12 cellular contexts compared by ENCODE assay signal in the genomic region with DNA sequence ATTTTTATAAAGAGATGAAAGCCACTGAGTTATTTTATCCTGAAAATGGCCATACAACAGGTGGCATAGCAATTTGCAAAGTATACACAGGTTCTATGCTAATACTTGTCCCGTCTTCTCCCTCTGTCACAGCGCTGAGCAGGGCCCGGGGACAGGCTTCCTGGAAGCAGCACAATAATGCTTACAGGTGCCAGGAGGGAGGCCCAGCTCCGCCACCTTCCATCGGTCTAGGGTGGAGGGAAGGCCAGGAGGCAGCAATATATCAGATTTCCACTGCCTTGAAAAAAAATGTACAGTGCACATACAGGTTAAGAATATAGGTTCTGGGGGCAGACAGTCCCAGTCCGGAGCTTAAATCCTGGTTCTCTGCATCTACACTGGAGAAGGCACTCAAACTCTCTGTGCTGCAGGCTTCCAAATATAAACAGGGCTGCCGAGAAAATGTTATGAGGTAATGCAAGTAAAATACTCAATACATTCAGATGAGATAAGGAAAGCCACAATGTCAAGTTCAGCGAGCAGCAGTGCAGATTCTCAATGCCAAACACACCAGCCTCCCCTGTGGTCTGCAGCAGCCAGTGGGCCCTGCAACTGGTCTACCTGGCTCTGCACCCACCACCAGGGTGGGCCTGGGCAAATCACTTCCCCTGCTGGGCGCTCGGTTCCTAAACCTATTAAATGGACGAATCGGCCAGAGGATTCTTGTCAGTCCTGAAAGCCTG.
DNase-seq lines count a peak whose midpoint lies in the region; ATAC-seq, FAIRE-seq and TF ChIP-seq lines count a peak whose summit lies in the region.
"Had no signal": no experiment of that assay in that cellular context is flagged by ENCODE, and none has a peak within 500 bp of the region (broad histone marks: within the 10 kb centered on the region; RNA-seq: fewer than 3 reads in every experiment).

No MANE protein-coding gene starts in this region.

- H3K27ac ChIP-seq in HEK293 (ENCODE audit: extremely low read depth, low read depth, low read length) (peak overlapping the region; percentile 38; the same call in 1 of the 2 replicates), pancreas (peak overlapping the region in 3 of 4 donors; percentile 36 to 64 (median 64))

- no peak for FAIRE-seq in pancreas (lab: Jason Lieb, UNC)
- FAIRE-seq: keratinocyte had no signal

- peaks cover 22% of the 10 kb centered on the region for H3K4me1 ChIP-seq in HEK293 (ENCODE audit: control insufficient read depth, insufficient read depth, low read length)
- peaks cover 0 to 3% (median 0%) of the 10 kb centered on the region in 3 donors for H3K4me1 ChIP-seq in pancreas

- peaks cover 87% of the 10 kb centered on the region for H3K4me1 Mint-ChIP-seq in nephron progenitor cell

- H3K27me3 Mint-ChIP-seq in nephron progenitor cell (ENCODE audit: low read depth, poor library complexity): peaks cover 3% of the 10 kb centered on the region

- no peaks in the 10 kb centered on the region for H3K9me3 Mint-ChIP-seq in nephron progenitor cell
- H3K9me3 Mint-ChIP-seq: activated T-cell treated with anti-CD3 and anti-CD28 coated beads, Interleukin-2, amount 50 U/mL, for 4 hours; IgD-negative memory B cell had no signal

- POLR2A ChIA-PET in HEK293 (lab: Yijun Ruan, JAX): no interaction called here

- intact Hi-C loops in Right ventricle myocardium superior (cut with DNase I): no loop called here
- intact Hi-C loops in pancreas (cut with DNase I): no loop called here

- DNase-seq in NCI-H526 (lab: John Stamatoyannopoulos, UW): peak; percentile 6 to 60
- peak; percentile 48 for DNase-seq in Right ventricle myocardium superior
- peak in 2 of 6 donors; percentile 22 to 49 for DNase-seq in pancreas
- DNase-seq in nephron progenitor cell: no peak
- DNase-seq in GM20000 (ENCODE audit: low spot score): no peak
- DNase-seq in NCI-H2227 (lab: John Stamatoyannopoulos, UW; ENCODE audit: unreplicated experiment): no peak
- DNase-seq: activated T-cell treated with anti-CD3 and anti-CD28 coated beads, Interleukin-2, amount 50 U/mL, for 4 hours; NCI-H226 had no signal

- ATAC-seq in Right ventricle myocardium superior (ENCODE audit: poor library complexity) (peak; percentile 47), pancreas (peak; percentile 36 to 69 (median 60)), GM19467 (IDR thresholded peaks at IDR 0.05; ENCODE audit: unreplicated experiment) (no peak)
- ATAC-seq: activated T-cell treated with anti-CD3 and anti-CD28 coated beads, Interleukin-2, amount 50 U/mL, for 4 hours had no signal

- H3K36me3 ChIP-seq in HEK293 (ENCODE audit: control insufficient read depth in 2 of 2, insufficient read depth in 1 of 2, low read length in 2 of 2) (no peaks in the 10 kb centered on the region), pancreas (no peaks in the 10 kb centered on the region)

- TF ChIP-seq CTCF in HEK293 (tag by site-specific recombination; IDR thresholded peaks at IDR 0.05) (no peak), pancreas (IDR thresholded peaks at IDR 0.05) (no peak), nephron progenitor cell (IDR thresholded peaks at IDR 0.05) (no peak), GM20000 (IDR thresholded peaks at IDR 0.05; ENCODE audit: extremely low read depth, missing control alignments) (no peak)

- CTCF ChIA-PET in HEK293 (lab: Yijun Ruan, JAX): interaction anchor here (0.7 kb wide), 1 partner anchor 320 kb away, joined by 4 read pairs; no protein-coding TSS in a partner anchor

- H3K9me3 ChIP-seq in HEK293 (ENCODE audit: control insufficient read depth, insufficient read depth, low read depth, low read length): no peaks in the 10 kb centered on the region
- no peaks in the 10 kb centered on the region for H3K9me3 ChIP-seq in pancreas

- H3K36me3 Mint-ChIP-seq in nephron progenitor cell (ENCODE audit: low read depth): peaks cover 5% of the 10 kb centered on the region

- 55 to 56% methylated on average over 12 of the region's 12 CpGs for WGBS in pancreas, 2 donors

- H3K4me3 ChIP-seq in HEK293 (ENCODE audit: low read depth, low read length): no peak overlapping the region
- H3K4me3 ChIP-seq in pancreas: no peak overlapping the region

- H3K27me3 ChIP-seq in pancreas: no peaks in the 10 kb centered on the region

- H3K4me3 Mint-ChIP-seq in nephron progenitor cell: no peak overlapping the region
- H3K4me3 Mint-ChIP-seq: activated T-cell treated with anti-CD3 and anti-CD28 coated beads, Interleukin-2, amount 50 U/mL, for 4 hours had no signal

- no peak overlapping the region for H3K27ac Mint-ChIP-seq in nephron progenitor cell

TF ChIP-seq in HEK293, 187 proteins besides CTCF, POLR2A, EP300 and RAD21 (continues in another document):
- TF ChIP-seq ATF2 (tag by site-specific recombination; IDR thresholded peaks at IDR 0.05; ENCODE audit: low read depth): peak; percentile 76
- TF ChIP-seq ZNF629 (tag by site-specific recombination; IDR thresholded peaks at IDR 0.05): peak; percentile 88
- TF ChIP-seq ZNF280C (tag by site-specific recombination; IDR thresholded peaks at IDR 0.05): no peak
- peak; percentile 87 for TF ChIP-seq ZBTB17 (tag by site-specific recombination; IDR thresholded peaks at IDR 0.05)
- peak; percentile 23; the same call in 1 of the 2 replicates for TF ChIP-seq GLIS2 (tag by site-specific recombination; IDR thresholded peaks at IDR 0.05)
- TF ChIP-seq SCRT1 (tag by site-specific recombination; IDR thresholded peaks at IDR 0.05; ENCODE audit: borderline replicate concordance): peak; percentile 84
- TF ChIP-seq PRDM6 (tag by site-specific recombination; IDR thresholded peaks at IDR 0.05): peak; percentile 45; the same call in 1 of the 2 replicates
- TF ChIP-seq ZSCAN4 (tag by site-specific recombination; IDR thresholded peaks at IDR 0.05): no peak
- peak; percentile 68 for TF ChIP-seq OSR2 (tag by site-specific recombination; IDR thresholded peaks at IDR 0.05)
- no peak for TF ChIP-seq KLF16 (tag by site-specific recombination; IDR thresholded peaks at IDR 0.05)
- TF ChIP-seq ZBTB21 (tag by site-specific recombination; IDR thresholded peaks at IDR 0.05): peak; percentile 54; the same call in 1 of the 2 replicates
- no peak for TF ChIP-seq ZNF791 (tag by site-specific recombination; IDR thresholded peaks at IDR 0.05)

Comparison
In these comparisons a context has a peak if more than half of its experiments do, and no peak if none do; other contexts are left out.
1. DNase-seq: peak in NCI-H526 (2 of 2) and Right ventricle myocardium superior (single experiment); none in nephron progenitor cell (single experiment), GM20000 (single experiment) and NCI-H2227 (single experiment).